ENCODE assay signal across 21 cellular contexts in genomic region chr9:13292782-13293181, GRCh38. TPM values are rescaled to one million over a fixed set of nuclear protein-coding genes. Genes with fewer than 3 reads are reported as not detected.
DNase-seq lines count a peak whose midpoint lies in the region; ATAC-seq, FAIRE-seq and TF ChIP-seq lines count a peak whose summit lies in the region.
"Had no signal": no experiment of that assay in that cellular context is flagged by ENCODE, and none has a peak within 500 bp of the region (broad histone marks: within the 10 kb centered on the region; RNA-seq: fewer than 3 reads in every experiment).

No MANE protein-coding gene starts in this region.

- H3K27me3 ChIP-seq in endothelial cell of umbilical vein (ENCODE audit: control insufficient read depth in 2 of 2, insufficient read depth in 2 of 2, low read length in 2 of 2) (no peaks in the 10 kb centered on the region), right cardiac atrium (ENCODE audit: control insufficient read depth, insufficient read depth) (no peaks in the 10 kb centered on the region)
- H3K27me3 ChIP-seq: BLaER1 had no signal

- no TSS peak for BruUV-seq in endothelial cell of umbilical vein (replicated peaks; lab: Mats Ljungman, UMichigan)

- no peak overlapping the region for H3K4me2 ChIP-seq in endothelial cell of umbilical vein (ENCODE audit: insufficient read depth, low read length)
- H3K4me2 ChIP-seq: A549, BLaER1 had no signal

- H3K79me2 ChIP-seq in endothelial cell of umbilical vein (ENCODE audit: control insufficient read depth, insufficient read depth, low read length), result no peaks in the 10 kb centered on the region

- H3K4me3 ChIP-seq in endothelial cell of umbilical vein (replicated peaks in 1 of 3; ENCODE audit: insufficient read depth in 1 of 3, low read depth in 1 of 3, low read length in 3 of 3) (no peak overlapping the region), right cardiac atrium (ENCODE audit: low read length) (no peak overlapping the region)
- H3K4me3 ChIP-seq: A549, BLaER1, GM23248 had no signal

- TF ChIP-seq CTCF in endothelial cell of umbilical vein (IDR thresholded peaks at IDR 0.05; ENCODE audit: extremely low read depth in 1 of 2, insufficient read depth in 1 of 2, low read depth in 1 of 2, low read length in 2 of 2), result no peak

- H4K20me1 ChIP-seq in endothelial cell of umbilical vein (replicated peaks; ENCODE audit: control insufficient read depth, extremely low read depth, insufficient read depth, low read length), result no peaks in the 10 kb centered on the region
- H4K20me1 ChIP-seq: BLaER1 had no signal

- H3K9ac ChIP-seq in endothelial cell of umbilical vein (replicated peaks; ENCODE audit: extremely low read depth, insufficient read depth, low read length), result no peak overlapping the region
- H3K9ac ChIP-seq: BLaER1, GM23248 had no signal

- H2AFZ ChIP-seq in endothelial cell of umbilical vein (ENCODE audit: low read depth, low read length), result peak overlapping the region; percentile 16
- H2AFZ ChIP-seq: GM23248 had no signal

- intact Hi-C loops in Right ventricle myocardium superior (cut with DNase I) (loop anchor here (10.0 kb wide), 1 partner anchor 48 kb away; no protein-coding TSS in a partner anchor), cardiac septum (cut with DNase I) (no loop called here), endothelial cell of umbilical vein (cut with micrococcal nuclease) (no loop called here), right cardiac atrium (cut with DNase I) (no loop called here)

- no peak for FAIRE-seq in endothelial cell of umbilical vein (lab: Jason Lieb, UNC)
- FAIRE-seq: A549, GM12892, GM18507, HTR-8/SVneo had no signal

- H3K9me1 ChIP-seq in endothelial cell of umbilical vein (replicated peaks; ENCODE audit: control insufficient read depth, extremely low read depth, insufficient read depth, low read length), result no peaks in the 10 kb centered on the region

- peaks cover 2% of the 10 kb centered on the region for H3K9me3 ChIP-seq in endothelial cell of umbilical vein (replicated peaks; ENCODE audit: control insufficient read depth, insufficient read depth, low read length)
- no peaks in the 10 kb centered on the region for H3K9me3 ChIP-seq in right cardiac atrium (ENCODE audit: control insufficient read depth, low read length)

- ATAC-seq in Right ventricle myocardium superior (ENCODE audit: poor library complexity) (peak; percentile 95), right cardiac atrium (peak; percentile 46 to 83)
- ATAC-seq: A549 had no signal

- no peaks in the 10 kb centered on the region for H3K36me3 ChIP-seq in endothelial cell of umbilical vein (ENCODE audit: control insufficient read depth in 2 of 2, extremely low read depth in 1 of 2, insufficient read depth in 2 of 2, low read length in 2 of 2)
- H3K36me3 ChIP-seq: BLaER1 had no signal

- CTCF ChIA-PET in endothelial cell of umbilical vein (lab: Charles Lee), result no interaction called here

- POLR2A ChIA-PET in endothelial cell of umbilical vein (lab: Charles Lee), result no interaction called here

- dilution Hi-C loops in endothelial cell of umbilical vein (cut with MboI; ENCODE audit: extremely low pct_ligation_motif_present, low sequenced_read_pairs), result no loop called here

- no peak for TF ChIP-seq POLR2A in endothelial cell of umbilical vein (IDR thresholded peaks at IDR 0.05; ENCODE audit: low read depth, low read length)

- peak; percentile 17 for DNase-seq in NCI-H446 treated with DMSO at 0.1 percent for 48 hours (lab: John Stamatoyannopoulos, UW)
- DNase-seq in NCI-H446 (lab: John Stamatoyannopoulos, UW), result no peak
- DNase-seq in Right ventricle myocardium superior, result no peak
- no peak for DNase-seq in cardiac septum (ENCODE audit: low spot score)
- no peak for DNase-seq in endothelial cell of umbilical vein (ENCODE audit: low read depth, low spot score)
- DNase-seq in right cardiac atrium, result peak in 1 of 3 donors; percentile 36
- DNase-seq in NCI-H1417 treated with DMSO at 0.1 percent for 48 hours (lab: John Stamatoyannopoulos, UW), result no peak
- DNase-seq in RPMI8226, result no peak
- DNase-seq: CD4-positive, alpha-beta memory T cell; DMS153; DMS79; GDM1; GM23248; H7 had no signal

- no peak overlapping the region for H3K27ac ChIP-seq in endothelial cell of umbilical vein (ENCODE audit: insufficient read depth, low read depth, low read length)
- no peak overlapping the region for H3K27ac ChIP-seq in right cardiac atrium (ENCODE audit: low read length)
- H3K27ac ChIP-seq: 22Rv1, A549, BLaER1, GM23248 had no signal

- WGBS in right cardiac atrium, result 42% methylated on average over 2 of the region's 2 CpGs

- H3K4me1 ChIP-seq in endothelial cell of umbilical vein (ENCODE audit: control insufficient read depth, extremely low read depth, insufficient read depth, low read length) (no peaks in the 10 kb centered on the region), right cardiac atrium (ENCODE audit: control insufficient read depth, insufficient read depth, low read length) (peaks cover 1% of the 10 kb centered on the region)
- H3K4me1 ChIP-seq: A549, BLaER1 had no signal

TF ChIP-seq in endothelial cell of umbilical vein, 7 proteins besides CTCF, POLR2A, EP300 and RAD21:
- TF ChIP-seq EZH2 (IDR thresholded peaks at IDR 0.05; ENCODE audit: borderline replicate concordance, low read depth, low read length, severe bottlenecking) (no peak), JUN (IDR thresholded peaks at IDR 0.05; ENCODE audit: borderline replicate concordance, insufficient read depth, insufficient read length, low read depth) (no peak), GATA2 (IDR thresholded peaks at IDR 0.05; ENCODE audit: insufficient read depth, insufficient read length, low read depth, low read length) (no peak), POLR2AphosphoS5 (IDR thresholded peaks at IDR 0.05; ENCODE audit: insufficient read depth, low read depth, low read length) (no peak), MAX (IDR thresholded peaks at IDR 0.05; ENCODE audit: insufficient read depth, insufficient read length) (no peak), FOS (IDR thresholded peaks at IDR 0.05; ENCODE audit: borderline replicate concordance, insufficient read depth, low read length) (no peak), MYC (IDR thresholded peaks at IDR 0.05; ENCODE audit: low read depth, low read length) (no peak)

RNA-seq across cellular contexts. Expression of gene MPDZ, which starts 13.3 kb away (rescaled TPM):
- total RNA-seq in Right ventricle myocardium superior, result 64.3 TPM
- 97.3 TPM for total RNA-seq in cardiac septum
- 52.3 and 54.4 TPM in 2 replicates for total RNA-seq in endothelial cell of umbilical vein
- polyA plus RNA-seq in endothelial cell of umbilical vein, result 17.7 and 22.3 TPM in 2 replicates
- 23.1 and 25.7 TPM in 2 replicates for polyA plus RNA-seq in endothelial cell of umbilical vein (2011; cell fraction: cytosol; rRNA removed)
- polyA plus RNA-seq in endothelial cell of umbilical vein (2011; cell fraction: nucleus; rRNA removed), result 135 and 149 TPM in 2 replicates
- polyA plus RNA-seq in endothelial cell of umbilical vein (2012), result 34.7 and 37.6 TPM in 2 replicates
- polyA minus RNA-seq in endothelial cell of umbilical vein, result 72.1 and 74.4 TPM in 2 replicates
- 2.4 TPM for polyA minus RNA-seq in endothelial cell of umbilical vein (2011; cell fraction: cytosol; rRNA and poly(A)+ RNA removed)
- 108 and 134 TPM in 2 replicates for polyA minus RNA-seq in endothelial cell of umbilical vein (2011; cell fraction: nucleus; rRNA and poly(A)+ RNA removed)
- total RNA-seq in right cardiac atrium, result 10 to 100 TPM; 65.7 to 84.3 (median 67.5) TPM
- 29.1 TPM for polyA plus RNA-seq in right cardiac atrium
- total RNA-seq: CD4-positive, alpha-beta memory T cell had no signal
- polyA plus RNA-seq: CD14-positive monocyte; CD4-positive, alpha-beta memory T cell had no signal
